ENCODE assay signal across 7 cellular contexts in genomic region chr16:74253146-74253545, GRCh38.
"Had no signal": no experiment of that assay in that cellular context is flagged by ENCODE, and none has a peak within 500 bp of the region (broad histone marks: within the 10 kb centered on the region; RNA-seq: fewer than 3 reads in every experiment).

No MANE protein-coding gene starts in this region.

- H3K27ac Mint-ChIP-seq: H9 had no signal

- H3K4me3 Mint-ChIP-seq: H9 had no signal

- H3K4me3 ChIP-seq: K562 had no signal

- ATAC-seq: K562 had no signal

- H3K9me3 Mint-ChIP-seq: H9 had no signal

- DNase-seq: GOT3, H9, HCEC 1CT, IMR-90, KG1 had no signal

- FAIRE-seq: HTR-8/SVneo, K562 had no signal
